In genomic region chr16:87715658-87716057, GRCh38 we compare ENCODE assay signal across 21 cellular contexts. TPM values are rescaled to one million over a fixed set of nuclear protein-coding genes. Genes with fewer than 3 reads are reported as not detected.
DNase-seq lines count a peak whose midpoint lies in the region; ATAC-seq and TF ChIP-seq lines count a peak whose summit lies in the region.
"Had no signal": no experiment of that assay in that cellular context is flagged by ENCODE, and none has a peak within 500 bp of the region (broad histone marks: within the 10 kb centered on the region; RNA-seq: fewer than 3 reads in every experiment).

No MANE protein-coding gene starts in this region.

- H4K91ac ChIP-seq in trophoblast cell (ENCODE audit: low read depth, low read length), result no peak overlapping the region

- no peak overlapping the region for H4K8ac ChIP-seq in trophoblast cell (ENCODE audit: low read depth, low read length)

- TF ChIP-seq CTCF in breast epithelium (IDR thresholded peaks at IDR 0.05), result no peak

- WGBS in trophoblast cell (ENCODE audit: extremely low coverage, insufficient coverage, insufficient read length), result no CpG with 5 or more reads among the region's 12 CpGs

- CTCF ChIA-PET in activated naive CD4-positive, alpha-beta T cell treated with anti-CD3 and anti-CD28 coated beads for 36 hours (lab: Charles Lee), result no interaction called here

- intact Hi-C loops in activated naive CD4-positive, alpha-beta T cell treated with anti-CD3 and anti-CD28 coated beads for 36 hours (cut with micrococcal nuclease), result no loop called here
- intact Hi-C loops in breast epithelium (cut with DNase I; ENCODE audit: low total_unique reads), result loop anchor here (2.0 kb wide), 1 partner anchor 53 kb away; no protein-coding TSS in a partner anchor
- intact Hi-C loops in activated T-helper 2 cell treated with anti-CD3 and anti-CD28 coated beads, Interferon-gamma antibody, Interleukin-2, Interleukin-4, amounts not matched to agents 10 μg/mL and 5 μg/mL and 100 μg/mL, durations not matched to agents 14 hours and 24 hours and 36 hours (cut with micrococcal nuclease), result no loop called here

- no peak overlapping the region for H3K18ac ChIP-seq in trophoblast cell (ENCODE audit: low read length)

- H3K27me3 Mint-ChIP-seq in activated naive CD4-positive, alpha-beta T cell treated with anti-CD3 and anti-CD28 coated beads for 36 hours (ENCODE audit: low read depth), result no peaks in the 10 kb centered on the region
- H3K27me3 Mint-ChIP-seq in central memory CD8-positive, alpha-beta T cell, result no peaks in the 10 kb centered on the region
- no peaks in the 10 kb centered on the region for H3K27me3 Mint-ChIP-seq in activated T-helper 2 cell treated with anti-CD3 and anti-CD28 coated beads, Interferon-gamma antibody, Interleukin-2, Interleukin-4, amounts not matched to agents 10 μg/mL and 5 μg/mL and 100 μg/mL, durations not matched to agents 14 hours and 24 hours and 36 hours (ENCODE audit: low read depth)
- H3K27me3 Mint-ChIP-seq: dendritic cell treated with granulocyte-macrophage colony-stimulating factor and Interleukin-4, amounts not matched to agents 40 ng/mL and 50 ng/mL, for 4 days had no signal

- peaks cover 5% of the 10 kb centered on the region for H3K9me3 ChIP-seq in trophoblast cell (ENCODE audit: insufficient read depth, low read depth, low read length)
- no peaks in the 10 kb centered on the region for H3K9me3 ChIP-seq in breast epithelium
- H3K9me3 ChIP-seq: body of pancreas, upper lobe of right lung had no signal

- no peaks in the 10 kb centered on the region for H3K9me3 Mint-ChIP-seq in activated naive CD4-positive, alpha-beta T cell treated with anti-CD3 and anti-CD28 coated beads for 36 hours
- H3K9me3 Mint-ChIP-seq in central memory CD8-positive, alpha-beta T cell, result no peaks in the 10 kb centered on the region
- H3K9me3 Mint-ChIP-seq in activated T-helper 2 cell treated with anti-CD3 and anti-CD28 coated beads, Interferon-gamma antibody, Interleukin-2, Interleukin-4, amounts not matched to agents 10 μg/mL and 5 μg/mL and 100 μg/mL, durations not matched to agents 14 hours and 24 hours and 36 hours, result no peaks in the 10 kb centered on the region
- H3K9me3 Mint-ChIP-seq: dendritic cell treated with granulocyte-macrophage colony-stimulating factor and Interleukin-4, amounts not matched to agents 40 ng/mL and 50 ng/mL, for 4 days had no signal

- DNase-seq in activated naive CD4-positive, alpha-beta T cell treated with anti-CD3 and anti-CD28 coated beads for 36 hours, result no peak
- no peak for DNase-seq in activated naive CD4-positive, alpha-beta T cell (lab: John Stamatoyannopoulos, UW)
- DNase-seq in LHCN-M2 (ENCODE audit: low read depth) (peak; percentile 22), trophoblast cell (peak; percentile 22 to 29), breast epithelium (ENCODE audit: low spot score in 2 of 2) (no peak)
- no peak for DNase-seq in central memory CD8-positive, alpha-beta T cell (ENCODE audit: low spot score in 2 of 2)
- DNase-seq in activated T-helper 2 cell treated with anti-CD3 and anti-CD28 coated beads, Interferon-gamma antibody, Interleukin-2, Interleukin-4, amounts not matched to agents 10 μg/mL and 5 μg/mL and 100 μg/mL, durations not matched to agents 14 hours and 24 hours and 36 hours (ENCODE audit: low spot score), result no peak
- DNase-seq: activated effector memory CD4-positive, alpha-beta T cell treated with anti-CD3 and anti-CD28 coated beads, Interleukin-2, amount 50 U/mL, for 16 hours; body of pancreas; KBM-7; NCI-H1048; NCI-H2029 treated with DMSO at 0.1 percent for 48 hours; NCI-H510A treated with DMSO at 0.1 percent for 48 hours; right cardiac atrium; Right ventricle myocardium superior; stimulated activated naive CD4-positive, alpha-beta T cell treated with Interleukin-2 at 50 U/mL for 16 hours; upper lobe of right lung; WERI-Rb-1 had no signal

- H3K36me3 Mint-ChIP-seq in activated naive CD4-positive, alpha-beta T cell treated with anti-CD3 and anti-CD28 coated beads for 36 hours (ENCODE audit: low read depth), result peaks cover 40% of the 10 kb centered on the region
- H3K36me3 Mint-ChIP-seq in central memory CD8-positive, alpha-beta T cell (ENCODE audit: insufficient read depth), result peaks cover 28% of the 10 kb centered on the region
- peaks cover 32% of the 10 kb centered on the region for H3K36me3 Mint-ChIP-seq in activated T-helper 2 cell treated with anti-CD3 and anti-CD28 coated beads, Interferon-gamma antibody, Interleukin-2, Interleukin-4, amounts not matched to agents 10 μg/mL and 5 μg/mL and 100 μg/mL, durations not matched to agents 14 hours and 24 hours and 36 hours (ENCODE audit: low read depth)

- TF ChIP-seq POLR2A in breast epithelium (IDR thresholded peaks at IDR 0.05), result no peak

- no peak overlapping the region for H2BK5ac ChIP-seq in trophoblast cell (ENCODE audit: low read depth, low read length, poor library complexity)

- no peak overlapping the region for H3K23ac ChIP-seq in trophoblast cell (ENCODE audit: low read length)

- peaks cover 30% of the 10 kb centered on the region for H3K4me1 Mint-ChIP-seq in activated naive CD4-positive, alpha-beta T cell treated with anti-CD3 and anti-CD28 coated beads for 36 hours (ENCODE audit: low read depth)
- peaks cover 34% of the 10 kb centered on the region for H3K4me1 Mint-ChIP-seq in central memory CD8-positive, alpha-beta T cell
- peaks cover 4% of the 10 kb centered on the region for H3K4me1 Mint-ChIP-seq in activated T-helper 2 cell treated with anti-CD3 and anti-CD28 coated beads, Interferon-gamma antibody, Interleukin-2, Interleukin-4, amounts not matched to agents 10 μg/mL and 5 μg/mL and 100 μg/mL, durations not matched to agents 14 hours and 24 hours and 36 hours (ENCODE audit: low read depth)

- no peak overlapping the region for H3K4me3 Mint-ChIP-seq in activated naive CD4-positive, alpha-beta T cell treated with anti-CD3 and anti-CD28 coated beads for 36 hours
- no peak overlapping the region for H3K4me3 Mint-ChIP-seq in central memory CD8-positive, alpha-beta T cell
- H3K4me3 Mint-ChIP-seq in activated T-helper 2 cell treated with anti-CD3 and anti-CD28 coated beads, Interferon-gamma antibody, Interleukin-2, Interleukin-4, amounts not matched to agents 10 μg/mL and 5 μg/mL and 100 μg/mL, durations not matched to agents 14 hours and 24 hours and 36 hours (ENCODE audit: low read depth), result no peak overlapping the region
- H3K4me3 Mint-ChIP-seq: dendritic cell treated with granulocyte-macrophage colony-stimulating factor and Interleukin-4, amounts not matched to agents 40 ng/mL and 50 ng/mL, for 4 days had no signal

- H3K27ac Mint-ChIP-seq in activated naive CD4-positive, alpha-beta T cell treated with anti-CD3 and anti-CD28 coated beads for 36 hours, result peak overlapping the region; percentile 64
- peak overlapping the region; percentile 92 for H3K27ac Mint-ChIP-seq in central memory CD8-positive, alpha-beta T cell (ENCODE audit: low read depth)
- H3K27ac Mint-ChIP-seq in activated T-helper 2 cell treated with anti-CD3 and anti-CD28 coated beads, Interferon-gamma antibody, Interleukin-2, Interleukin-4, amounts not matched to agents 10 μg/mL and 5 μg/mL and 100 μg/mL, durations not matched to agents 14 hours and 24 hours and 36 hours, result no peak overlapping the region
- H3K27ac Mint-ChIP-seq: dendritic cell treated with granulocyte-macrophage colony-stimulating factor and Interleukin-4, amounts not matched to agents 40 ng/mL and 50 ng/mL, for 4 days had no signal

- H3K36me3 ChIP-seq in trophoblast cell (ENCODE audit: control insufficient read depth in 1 of 2, insufficient read depth in 2 of 2, low read length in 2 of 2) (peaks cover 22 to 25% of the 10 kb centered on the region in 2 experiments), breast epithelium (no peaks in the 10 kb centered on the region)
- H3K36me3 ChIP-seq: WERI-Rb-1 had no signal

- H3K4ac ChIP-seq in trophoblast cell (ENCODE audit: low read depth, low read length), result no peak overlapping the region

- no peak overlapping the region for H2BK120ac ChIP-seq in trophoblast cell (ENCODE audit: insufficient read depth, low read length, poor library complexity)

- no peak overlapping the region for H3K9ac ChIP-seq in trophoblast cell (ENCODE audit: low read length)

- no peak overlapping the region for H4K12ac ChIP-seq in trophoblast cell (ENCODE audit: low read depth, low read length)

- H3K4me3 ChIP-seq in trophoblast cell (ENCODE audit: low read depth, low read length), result no peak overlapping the region
- H3K4me3 ChIP-seq in breast epithelium, result no peak overlapping the region
- H3K4me3 ChIP-seq: body of pancreas, upper lobe of right lung had no signal

- H2AFZ ChIP-seq in trophoblast cell (ENCODE audit: insufficient read depth, low read length, poor library complexity), result no peak overlapping the region

- no peaks in the 10 kb centered on the region for H3K79me2 ChIP-seq in trophoblast cell (ENCODE audit: control insufficient read depth, insufficient read depth, low read length, poor library complexity)

- no peaks in the 10 kb centered on the region for H3K79me1 ChIP-seq in trophoblast cell (ENCODE audit: low read length)

- no peak overlapping the region for H2AK5ac ChIP-seq in trophoblast cell (ENCODE audit: low read length)

- H3K27me3 ChIP-seq in trophoblast cell (ENCODE audit: insufficient read depth, low read length) (no peaks in the 10 kb centered on the region), breast epithelium (no peaks in the 10 kb centered on the region)
- H3K27me3 ChIP-seq: body of pancreas, upper lobe of right lung had no signal

- no peak overlapping the region for H2BK12ac ChIP-seq in trophoblast cell (ENCODE audit: low read length)

- H3K14ac ChIP-seq in trophoblast cell (ENCODE audit: low read length), result no peak overlapping the region

- no peak for ATAC-seq in central memory CD8-positive, alpha-beta T cell (replicated peaks; ENCODE audit: extremely low read depth, poor library complexity, severe bottlenecking)
- ATAC-seq in esophagus mucosa, result no peak
- ATAC-seq: body of pancreas, right cardiac atrium, upper lobe of right lung had no signal

- H3K27ac ChIP-seq in trophoblast cell (ENCODE audit: low read depth, low read length), result no peak overlapping the region
- H3K27ac ChIP-seq in breast epithelium, result no peak overlapping the region
- H3K27ac ChIP-seq: body of pancreas, epithelial cell of prostate, upper lobe of right lung, WERI-Rb-1 had no signal

- no peak overlapping the region for H3K4me2 ChIP-seq in trophoblast cell (ENCODE audit: low read length)

- no peaks in the 10 kb centered on the region for H3K4me1 ChIP-seq in trophoblast cell (ENCODE audit: control insufficient read depth in 1 of 2, insufficient read depth in 2 of 2, low read length in 2 of 2)
- no peaks in the 10 kb centered on the region for H3K4me1 ChIP-seq in breast epithelium
- H3K4me1 ChIP-seq: body of pancreas, upper lobe of right lung had no signal

RNA-seq across cellular contexts. Expression of gene KLHDC4, which starts 50.1 kb away (rescaled TPM):
- 10 to 100 TPM; 56.2 to 62.4 TPM for total RNA-seq in activated naive CD4-positive, alpha-beta T cell treated with anti-CD3 and anti-CD28 coated beads for 36 hours
- total RNA-seq in LHCN-M2 (2014; rRNA removed), result 20.5 and 26.7 TPM in 2 replicates
- 16.9 TPM for polyA plus RNA-seq in LHCN-M2 (2012)
- 12.8 and 14.2 TPM in 2 replicates for polyA plus RNA-seq in trophoblast cell (2013)
- 20.4 TPM for total RNA-seq in esophagus mucosa
- total RNA-seq in breast epithelium, result 10 to 100 TPM; 25.9 to 35.6 (median 32.4) TPM
- total RNA-seq in activated T-helper 2 cell treated with anti-CD3 and anti-CD28 coated beads, Interferon-gamma antibody, Interleukin-2, Interleukin-4, amounts not matched to agents 10 μg/mL and 5 μg/mL and 100 μg/mL, durations not matched to agents 14 hours and 24 hours and 36 hours, result 68.5 and 73.1 TPM in 2 replicates

Comparison
In these comparisons a context has a peak if more than half of its experiments do, and no peak if none do; other contexts are left out.
1. DNase-seq: peak in LHCN-M2 (single experiment) and trophoblast cell (2 of 2); none in activated naive CD4-positive, alpha-beta T cell treated with anti-CD3 and anti-CD28 coated beads for 36 hours (single experiment), activated naive CD4-positive, alpha-beta T cell (0 of 4), central memory CD8-positive, alpha-beta T cell (0 of 2), breast epithelium (0 of 2) and activated T-helper 2 cell treated with anti-CD3 and anti-CD28 coated beads, Interferon-gamma antibody, Interleukin-2, Interleukin-4, amounts not matched to agents 10 μg/mL and 5 μg/mL and 100 μg/mL, durations not matched to agents 14 hours and 24 hours and 36 hours (single experiment).